In genomic region chr2:219434718-219435525, GRCh38 we compare ENCODE assay signal across 9 cellular contexts. TPM values are rescaled to one million over a fixed set of nuclear protein-coding genes. Genes with fewer than 3 reads are reported as not detected.
A peak's percentile ranks its signal among the peaks of the same experiment; 100 is the strongest.
DNase-seq lines count a peak whose midpoint lies in the region; TF ChIP-seq lines count a peak whose summit lies in the region.
"Had no signal": no experiment of that assay in that cellular context is flagged by ENCODE, and none has a peak within 500 bp of the region (broad histone marks: within the 10 kb centered on the region; RNA-seq: fewer than 3 reads in every experiment).

SPEG (plus strand) TSS chr2:219434843; CDS start chr2:219434978, 135 bp downstream.

- intact Hi-C loops in posterior vena cava (cut with DNase I) (no loop called here), A673 (cut with micrococcal nuclease; ENCODE audit: unreplicated experiment) (no loop called here)

- POLR2A ChIA-PET in A673 (lab: Charles Lee; ENCODE audit: low non-redundant PET), result no interaction called here

- TF ChIP-seq POLR2A in tibial nerve (IDR thresholded peaks at IDR 0.05), result no peak

- H3K9me2 ChIP-seq in hepatocyte (replicated peaks; ENCODE audit: insufficient read depth), result no peaks in the 10 kb centered on the region

- H4K20me1 ChIP-seq in hepatocyte (ENCODE audit: insufficient read depth, poor library complexity, severe bottlenecking), result no peaks in the 10 kb centered on the region

- 20% methylated on average over 42 of the region's 77 CpGs for WGBS in hepatocyte (ENCODE audit: low lambda C conversion rate, missing lambda C conversion rate)
- 11 to 13% methylated on average over 41 of the region's 77 CpGs for whole genome bisulfite sequencing in tibial nerve, 2 donors

- CTCF ChIA-PET in A673 (lab: Charles Lee), result interaction anchor here (0.6 kb wide), 1 partner anchor 10 kb away, joined by 5 read pairs; no protein-coding TSS in a partner anchor

- H3K27ac ChIP-seq in hepatocyte (no peak within 1 kb of the TSS), A673 (ENCODE audit: low read depth, low read length, poor library complexity, severe bottlenecking) (no peak within 1 kb of the TSS), tibial nerve (peak within 1 kb of the TSS in 2 of 4 donors; percentile 16 to 18)

- TF ChIP-seq EP300 in tibial nerve (IDR thresholded peaks at IDR 0.05), result no peak

- H3K36me3 ChIP-seq in ES-I3 (ENCODE audit: insufficient read depth, low read length) (no peaks in the 10 kb centered on the region), adipocyte (ENCODE audit: control insufficient read depth, insufficient read depth, low read length, severe bottlenecking) (no peaks in the 10 kb centered on the region), hepatocyte (replicated peaks; ENCODE audit: insufficient read depth, low read depth) (no peaks in the 10 kb centered on the region), A673 (ENCODE audit: insufficient read depth, low read length, poor library complexity, severe bottlenecking) (no peaks in the 10 kb centered on the region), tibial nerve (no peaks in the 10 kb centered on the region)

- H3K79me2 ChIP-seq in hepatocyte, result no peaks in the 10 kb centered on the region

- H2AFZ ChIP-seq in hepatocyte, result peak within 1 kb of the TSS; percentile 45

- H3K9ac ChIP-seq in ES-I3 (ENCODE audit: low read depth, low read length) (peak within 1 kb of the TSS; percentile 60), adipocyte (ENCODE audit: low read length) (peak within 1 kb of the TSS; percentile 49)

- peaks cover 3% of the 10 kb centered on the region; the same call in 1 of the 2 replicates for H3K4me1 ChIP-seq in ES-I3 (ENCODE audit: insufficient read depth, low read length)
- peaks cover 7% of the 10 kb centered on the region for H3K4me1 ChIP-seq in adipocyte (ENCODE audit: control insufficient read depth, insufficient read depth, low read length)
- peaks cover 15% of the 10 kb centered on the region for H3K4me1 ChIP-seq in hepatocyte (ENCODE audit: insufficient read depth)
- peaks cover 4% of the 10 kb centered on the region for H3K4me1 ChIP-seq in A673 (ENCODE audit: insufficient read depth, low read length, poor library complexity, severe bottlenecking)
- peaks cover 0 to 10% (median 4%) of the 10 kb centered on the region in 4 donors for H3K4me1 ChIP-seq in tibial nerve

- H3K27me3 ChIP-seq in adipocyte (replicated peaks; ENCODE audit: control insufficient read depth, insufficient read depth, low read length) (peaks cover 6% of the 10 kb centered on the region), hepatocyte (peaks cover 23% of the 10 kb centered on the region), A673 (replicated peaks; ENCODE audit: insufficient read depth, low read depth, low read length, poor library complexity) (no peaks in the 10 kb centered on the region), tibial nerve (peaks cover 0 to 51% of the 10 kb centered on the region in 2 donors)

- peak within 1 kb of the TSS; percentile 79 for H3K4me2 ChIP-seq in hepatocyte

- no peak within 1 kb of the TSS for H3K4me3 ChIP-seq in adipocyte (ENCODE audit: low read length)
- H3K4me3 ChIP-seq in hepatocyte, result no peak within 1 kb of the TSS
- H3K4me3 ChIP-seq in A673 (ENCODE audit: low read depth, low read length, poor library complexity, severe bottlenecking), result no peak within 1 kb of the TSS
- H3K4me3 ChIP-seq in tibial nerve, result peak within 1 kb of the TSS in 2 of 4 donors; percentile 12 to 34

- no peak for DNase-seq in adipocyte (ENCODE audit: low read depth)
- no peak for DNase-seq in hepatocyte (ENCODE audit: low spot score)
- peak; percentile 79 for DNase-seq in posterior vena cava (ENCODE audit: low spot score)
- DNase-seq in A673 (ENCODE audit: low spot score), result no peak
- DNase-seq in anterior cingulate cortex (lab: John Stamatoyannopoulos, UW), result no peak
- no peak for DNase-seq in tibial nerve (ENCODE audit: low spot score in 2 of 2)
- no peak for DNase-seq in activated gamma-delta T cell (lab: John Stamatoyannopoulos, UW)
- DNase-seq: small intestine had no signal

- no peaks in the 10 kb centered on the region for H3K9me3 ChIP-seq in ES-I3 (ENCODE audit: control insufficient read depth, insufficient read depth, low read length)
- no peaks in the 10 kb centered on the region for H3K9me3 ChIP-seq in adipocyte (ENCODE audit: control insufficient read depth, low read length)
- no peaks in the 10 kb centered on the region for H3K9me3 ChIP-seq in hepatocyte (ENCODE audit: low read depth)
- H3K9me3 ChIP-seq in A673 (ENCODE audit: low read depth, low read length, poor library complexity, severe bottlenecking), result no peaks in the 10 kb centered on the region
- no peaks in the 10 kb centered on the region for H3K9me3 ChIP-seq in tibial nerve

- TF ChIP-seq CTCF in hepatocyte (IDR thresholded peaks at IDR 0.05; ENCODE audit: poor library complexity) (no peak), A673 (conservative IDR thresholded peaks at IDR 0.05; ENCODE audit: low read depth, low read length) (no peak), tibial nerve (IDR thresholded peaks at IDR 0.05) (no peak)

- no TSS peak for BruUV-seq in A673 (replicated peaks; lab: Mats Ljungman, UMichigan)

RNA-seq across cellular contexts. Expression of gene SPEG, which starts in this region (rescaled TPM):
- total RNA-seq in hepatocyte (21.1 and 21.6 TPM in 2 replicates), posterior vena cava (100 to 1,000 TPM; 175 to 217 TPM), A673 (2021) (8.4 and 15.7 TPM in 2 replicates), tibial nerve (10 to 100 TPM in 1 of 4 donors, 1 to 10 TPM in 3; 6.7 to 10.2 (median 8.1) TPM)
- polyA plus RNA-seq in hepatocyte, result 35.8 and 40.0 TPM in 2 replicates
